ENCODE assay signal across 9 cellular contexts in the genomic region with DNA sequence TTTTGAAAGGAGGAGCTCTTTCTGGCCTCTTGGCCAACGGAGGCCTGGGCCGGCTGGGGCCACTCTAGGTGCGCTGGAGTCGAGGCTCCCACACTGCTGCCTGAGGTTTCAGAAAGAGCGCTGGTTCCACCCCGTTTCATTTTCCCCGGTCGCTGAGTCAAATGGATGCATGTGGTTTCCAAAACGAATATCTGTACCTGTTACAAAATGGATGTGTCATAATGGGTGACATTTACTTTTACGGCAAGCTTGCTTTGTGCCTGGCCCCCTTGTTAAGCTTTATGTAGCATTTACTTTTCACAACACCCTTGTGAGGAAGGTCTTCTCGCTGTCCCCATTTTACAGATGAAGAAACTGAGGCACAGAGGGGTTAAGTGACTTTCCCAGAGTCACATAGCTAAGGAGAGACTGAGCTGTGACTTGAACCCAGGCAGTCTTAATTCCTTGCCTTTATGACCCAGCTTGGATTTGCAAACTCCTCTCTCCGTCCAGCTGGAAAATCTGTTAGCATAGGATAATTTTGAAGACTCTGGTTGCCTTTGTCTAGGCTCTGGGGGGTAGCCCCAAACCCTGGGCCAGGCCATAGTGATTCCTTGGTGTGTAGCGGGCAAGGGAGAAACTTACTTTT. TPM values are rescaled to one million over a fixed set of nuclear protein-coding genes. Genes with fewer than 3 reads are reported as not detected.
A peak's percentile ranks its signal among the peaks of the same experiment; 100 is the strongest.
DNase-seq lines count a peak whose midpoint lies in the region; ATAC-seq and TF ChIP-seq lines count a peak whose summit lies in the region.
"Had no signal": no experiment of that assay in that cellular context is flagged by ENCODE, and none has a peak within 500 bp of the region (broad histone marks: within the 10 kb centered on the region; RNA-seq: fewer than 3 reads in every experiment).

No MANE protein-coding gene starts in this region.

- DNase-seq in NK-92 treated with Interleukin-12 subunit alpha and Interleukin-12 subunit beta, amount 100 ng/mL, for 24 hours (lab: John Stamatoyannopoulos, UW), result peak; percentile 65
- DNase-seq in NK-92 (lab: John Stamatoyannopoulos, UW; ENCODE audit: unreplicated experiment) (no peak), mucosa of descending colon (no peak), NCI-H2081 (lab: John Stamatoyannopoulos, UW) (no peak), pons (ENCODE audit: low spot score) (no peak), foreskin keratinocyte (no peak)
- peak; percentile 85 for DNase-seq in activated CD8-positive, alpha-beta T cell treated with anti-CD3 and anti-CD28 coated beads, Interleukin-2, amount 10 ng/mL, durations not matched to agents 7 days and 5 days

- H3K4me3 ChIP-seq in mucosa of descending colon, result no peak overlapping the region

- H3K4me1 Mint-ChIP-seq in activated CD8-positive, alpha-beta T cell treated with anti-CD3 and anti-CD28 coated beads, Interleukin-2, amount 10 ng/mL, durations not matched to agents 7 days and 5 days (ENCODE audit: low read depth), result peaks cover 88% of the 10 kb centered on the region

- no peak overlapping the region for H3K27ac ChIP-seq in foreskin keratinocyte
- H3K27ac ChIP-seq: 22Rv1 had no signal

- H3K9me3 Mint-ChIP-seq in activated CD8-positive, alpha-beta T cell treated with anti-CD3 and anti-CD28 coated beads, Interleukin-2, amount 10 ng/mL, durations not matched to agents 7 days and 5 days (ENCODE audit: insufficient read depth), result no peaks in the 10 kb centered on the region

- no peaks in the 10 kb centered on the region for H3K36me3 ChIP-seq in mucosa of descending colon (ENCODE audit: low read depth)

- no peaks in the 10 kb centered on the region for H3K27me3 Mint-ChIP-seq in activated CD8-positive, alpha-beta T cell treated with anti-CD3 and anti-CD28 coated beads, Interleukin-2, amount 10 ng/mL, durations not matched to agents 7 days and 5 days (ENCODE audit: low read depth)

- TF ChIP-seq CTCF in mucosa of descending colon (IDR thresholded peaks at IDR 0.05) (no peak), foreskin keratinocyte (conservative IDR thresholded peaks at IDR 0.05) (no peak)

- no peaks in the 10 kb centered on the region for H3K4me1 ChIP-seq in mucosa of descending colon (ENCODE audit: low read depth)
- peaks cover 7% of the 10 kb centered on the region for H3K4me1 ChIP-seq in foreskin keratinocyte

- H3K9me3 ChIP-seq in mucosa of descending colon, result no peaks in the 10 kb centered on the region

- intact Hi-C loops in mucosa of descending colon (cut with DNase I, micrococcal nuclease), result no loop called here

- CTCF ChIA-PET in activated CD8-positive, alpha-beta T cell treated with anti-CD3 and anti-CD28 coated beads, Interleukin-2, amount 10 ng/mL, durations not matched to agents 7 days and 5 days (lab: Charles Lee), result interaction anchor here (0.7 to 3.6 kb wide), 12 partner anchors 9 to 135 kb away, joined by 3 to 24 read pairs (median 4); a partner anchor contains a TSS

- peak overlapping the region; percentile 92 for H3K27ac Mint-ChIP-seq in activated CD8-positive, alpha-beta T cell treated with anti-CD3 and anti-CD28 coated beads, Interleukin-2, amount 10 ng/mL, durations not matched to agents 7 days and 5 days

- ATAC-seq in HG03159 (IDR thresholded peaks at IDR 0.05; ENCODE audit: unreplicated experiment) (peak; percentile 58), mucosa of descending colon (peak; percentile 57), foreskin keratinocyte (no peak)
- ATAC-seq in activated CD8-positive, alpha-beta T cell treated with anti-CD3 and anti-CD28 coated beads, Interleukin-2, amount 10 ng/mL, durations not matched to agents 7 days and 5 days, result peak; percentile 85

- peak overlapping the region; percentile 70 for H3K4me3 Mint-ChIP-seq in activated CD8-positive, alpha-beta T cell treated with anti-CD3 and anti-CD28 coated beads, Interleukin-2, amount 10 ng/mL, durations not matched to agents 7 days and 5 days

- H3K27me3 ChIP-seq in foreskin keratinocyte, result no peaks in the 10 kb centered on the region

- H3K36me3 Mint-ChIP-seq in activated CD8-positive, alpha-beta T cell treated with anti-CD3 and anti-CD28 coated beads, Interleukin-2, amount 10 ng/mL, durations not matched to agents 7 days and 5 days (ENCODE audit: low read depth), result peaks cover 10% of the 10 kb centered on the region

- POLR2A ChIA-PET in activated CD8-positive, alpha-beta T cell treated with anti-CD3 and anti-CD28 coated beads, Interleukin-2, amount 10 ng/mL, durations not matched to agents 7 days and 5 days (lab: Charles Lee), result interaction anchor here (0.8 to 1.5 kb wide), 6 partner anchors 9 to 172 kb away, joined by 3 to 11 read pairs (median 6); no protein-coding TSS in a partner anchor

RNA-seq across cellular contexts. Expression of a gene that starts 10.6 kb away (rescaled TPM):
- total RNA-seq in activated CD8-positive, alpha-beta T cell treated with anti-CD3 and anti-CD28 coated beads, Interleukin-2, amount 10 ng/mL, durations not matched to agents 7 days and 5 days, result 10 to 100 TPM; 45.3 to 45.8 TPM
- total RNA-seq in mucosa of descending colon (10 to 100 TPM; 20.5 to 50.4 (median 21.3) TPM), foreskin keratinocyte (1.3 and 2.2 TPM in 2 replicates)
- 0.65 and 0.75 TPM in 2 replicates for polyA plus RNA-seq in foreskin keratinocyte

Comparison
In these comparisons a context has a peak if more than half of its experiments do, and no peak if none do; other contexts are left out.
1. DNase-seq: peak in NK-92 treated with Interleukin-12 subunit alpha and Interleukin-12 subunit beta, amount 100 ng/mL, for 24 hours (single experiment) and activated CD8-positive, alpha-beta T cell treated with anti-CD3 and anti-CD28 coated beads, Interleukin-2, amount 10 ng/mL, durations not matched to agents 7 days and 5 days (single experiment); none in NK-92 (single experiment), mucosa of descending colon (0 of 3), NCI-H2081 (0 of 2), pons (single experiment) and foreskin keratinocyte (0 of 2).